8 cellular contexts compared by ENCODE assay signal in genomic region chr7:114085313-114085591, GRCh38.
DNase-seq lines count a peak whose midpoint lies in the region; ATAC-seq and TF ChIP-seq lines count a peak whose summit lies in the region.

No MANE protein-coding gene starts in this region.

- TF ChIP-seq EP300 in neural cell (conservative IDR thresholded peaks at IDR 0.05; ENCODE audit: poor library complexity, severe bottlenecking) = no peak

- H3K36me3 ChIP-seq in KMS-11 (ENCODE audit: insufficient read depth) (no peaks in the 10 kb centered on the region), neural cell (ENCODE audit: insufficient read depth, low read length) (no peaks in the 10 kb centered on the region)

- H3K9ac ChIP-seq in KMS-11 (peak overlapping the region; percentile 97), neural cell (ENCODE audit: low read length) (peak overlapping the region; percentile 69)

- DNase-seq in endothelial cell (ENCODE audit: low spot score) = no peak
- DNase-seq in NCI-H1417 treated with DMSO at 0.1 percent for 48 hours (lab: John Stamatoyannopoulos, UW) = no peak
- DNase-seq in kidney glomerular epithelial cell (lab: John Stamatoyannopoulos, UW) = no peak
- no peak for DNase-seq in NCI-H748 treated with DMSO at 0.1 percent for 48 hours (lab: John Stamatoyannopoulos, UW)
- no peak for DNase-seq in NCI-H510A treated with DMSO at 0.1 percent for 48 hours (lab: John Stamatoyannopoulos, UW)

- TF ChIP-seq RAD21 in neural cell (conservative IDR thresholded peaks at IDR 0.05) = no peak

- H3K4me1 Mint-ChIP-seq in endothelial cell (ENCODE audit: unreplicated experiment) = peaks cover 33% of the 10 kb centered on the region

- TF ChIP-seq CTCF in KMS-11 (conservative IDR thresholded peaks at IDR 0.05; ENCODE audit: low read depth, low read length) (no peak), endothelial cell (IDR thresholded peaks at IDR 0.05; ENCODE audit: unreplicated experiment) (no peak), neural cell (IDR thresholded peaks at IDR 0.05; ENCODE audit: poor library complexity, severe bottlenecking) (no peak)

- H3K9me3 Mint-ChIP-seq in endothelial cell (ENCODE audit: unreplicated experiment) = no peaks in the 10 kb centered on the region

- peak overlapping the region; percentile 95 for H3K27ac Mint-ChIP-seq in endothelial cell (ENCODE audit: unreplicated experiment)

- peaks cover 31% of the 10 kb centered on the region for H3K79me2 ChIP-seq in KMS-11 (ENCODE audit: insufficient read depth, low read depth)
- H3K79me2 ChIP-seq in neural cell (replicated peaks; ENCODE audit: insufficient read depth, low read length) = no peaks in the 10 kb centered on the region

- peak overlapping the region; percentile 85 for H2AFZ ChIP-seq in KMS-11 (ENCODE audit: low read depth)
- H2AFZ ChIP-seq in neural cell (ENCODE audit: low read depth, low read length) = no peak overlapping the region

- H3K4me1 ChIP-seq in KMS-11 (ENCODE audit: low read depth, poor library complexity, severe bottlenecking) = peaks cover 33% of the 10 kb centered on the region

- peaks cover 19% of the 10 kb centered on the region for H3K27me3 Mint-ChIP-seq in endothelial cell (ENCODE audit: unreplicated experiment)

- H3K36me3 Mint-ChIP-seq in endothelial cell (ENCODE audit: low read depth, unreplicated experiment) = no peaks in the 10 kb centered on the region

- H3K4me3 ChIP-seq in KMS-11 (IDR thresholded peaks at IDR 0.05; ENCODE audit: insufficient read depth, low read depth, low read length) (no peak overlapping the region), neural cell (ENCODE audit: low read length) (peak overlapping the region; percentile 80)

- no peaks in the 10 kb centered on the region for H3K9me3 ChIP-seq in neural cell (ENCODE audit: low read length)

- ATAC-seq in GM18517 (IDR thresholded peaks at IDR 0.05; ENCODE audit: unreplicated experiment) = peak; percentile 38

- H3K27me3 ChIP-seq in KMS-11 (ENCODE audit: insufficient read depth, low read depth) (no peaks in the 10 kb centered on the region; the same call in 1 of the 2 replicates), neural cell (ENCODE audit: insufficient read depth, low read depth, low read length) (peaks cover 75% of the 10 kb centered on the region)

- H3K27ac ChIP-seq in KMS-11 = peak overlapping the region; percentile 100
- H3K27ac ChIP-seq in neural cell (ENCODE audit: low read length) = peak overlapping the region; percentile 48

- H3K4me2 ChIP-seq in KMS-11 = peak overlapping the region; percentile 81
- peak overlapping the region; percentile 64 for H3K4me2 ChIP-seq in neural cell (ENCODE audit: low read length)

- H4K20me1 ChIP-seq in KMS-11 (ENCODE audit: insufficient read depth) = no peaks in the 10 kb centered on the region; the same call in 1 of the 2 replicates
- no peaks in the 10 kb centered on the region for H4K20me1 ChIP-seq in neural cell (ENCODE audit: insufficient read depth)

- H3F3A ChIP-seq in neural cell (ENCODE audit: insufficient read depth, low read length, poor library complexity, severe bottlenecking) = peaks cover 6% of the 10 kb centered on the region

- no peaks in the 10 kb centered on the region for H3K9me2 ChIP-seq in neural cell (ENCODE audit: insufficient read depth, low read length)

- H3K4me3 Mint-ChIP-seq in endothelial cell (ENCODE audit: unreplicated experiment) = peak overlapping the region; percentile 97

TF ChIP-seq in neural cell, 6 proteins besides CTCF, POLR2A, EP300 and RAD21:
- TF ChIP-seq MXI1 (conservative IDR thresholded peaks at IDR 0.05; ENCODE audit: poor library complexity, severe bottlenecking) (no peak), EZH2 (IDR thresholded peaks at IDR 0.05; ENCODE audit: borderline replicate concordance, insufficient read depth, low read length, poor library complexity, severe bottlenecking) (no peak), REST (IDR thresholded peaks at IDR 0.05; ENCODE audit: borderline replicate concordance) (no peak), POLR2AphosphoS5 (IDR thresholded peaks at IDR 0.05) (no peak), SMC3 (conservative IDR thresholded peaks at IDR 0.05; ENCODE audit: poor library complexity) (no peak), TAF1 (IDR thresholded peaks at IDR 0.05; ENCODE audit: low read depth) (no peak)
